8 cellular contexts compared by ENCODE assay signal in the genomic region with DNA sequence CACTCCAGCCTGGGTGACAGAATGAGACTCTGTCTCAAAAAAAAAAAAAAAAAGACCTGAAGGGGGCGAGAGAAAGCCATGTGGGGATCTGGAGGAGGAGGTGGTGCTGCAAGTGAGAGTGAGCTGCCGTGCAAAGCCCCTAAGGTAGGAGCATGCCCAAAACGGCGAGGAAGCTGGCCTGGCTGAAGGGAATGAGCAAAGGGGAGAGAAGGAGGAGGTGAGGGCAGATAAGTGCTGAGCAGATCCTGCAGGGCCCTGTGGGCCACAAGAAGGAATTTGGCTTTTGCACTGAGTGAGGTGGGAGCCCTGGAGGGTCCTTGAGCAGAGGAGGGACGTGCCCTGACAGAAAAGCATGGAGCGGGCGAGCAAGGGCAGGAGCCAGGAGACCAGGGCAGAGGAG. TPM values are rescaled to one million over a fixed set of nuclear protein-coding genes. Genes with fewer than 3 reads are reported as not detected.
DNase-seq lines count a peak whose midpoint lies in the region; ATAC-seq and TF ChIP-seq lines count a peak whose summit lies in the region.

No MANE protein-coding gene starts in this region.

- H3K36me3 ChIP-seq in cardiac muscle cell = no peaks in the 10 kb centered on the region
- H3K36me3 ChIP-seq in PC-9 (ENCODE audit: low read depth) = no peaks in the 10 kb centered on the region
- no peaks in the 10 kb centered on the region for H3K36me3 ChIP-seq in effector memory CD4-positive, alpha-beta T cell (ENCODE audit: control insufficient read depth, insufficient read depth, low read length)
- no peaks in the 10 kb centered on the region for H3K36me3 ChIP-seq in tibial artery

- BruUV-seq in PC-9 (replicated peaks; lab: Mats Ljungman, UMichigan) = TSS peak; percentile 22

- TF ChIP-seq CTCF in cardiac muscle cell (IDR thresholded peaks at IDR 0.05; ENCODE audit: low read depth, low read length) = peak; percentile 17
- TF ChIP-seq CTCF in PC-9 (conservative IDR thresholded peaks at IDR 0.05) = no peak
- peak in 1 of 2 experiments; percentile 42 for TF ChIP-seq CTCF in tibial artery (IDR thresholded peaks at IDR 0.05)

- no peaks in the 10 kb centered on the region for H4K20me1 ChIP-seq in PC-9 (ENCODE audit: insufficient read depth)

- no peaks in the 10 kb centered on the region for H3K9me2 ChIP-seq in PC-9 (ENCODE audit: insufficient read depth)

- H3K27ac ChIP-seq in cardiac muscle cell = no peak overlapping the region
- no peak overlapping the region for H3K27ac ChIP-seq in PC-9
- peak overlapping the region; percentile 35 for H3K27ac ChIP-seq in effector memory CD4-positive, alpha-beta T cell (ENCODE audit: insufficient read depth, low read length, poor library complexity, severe bottlenecking)
- peak overlapping the region; percentile 67 to 81 for H3K27ac ChIP-seq in tibial artery

- intact Hi-C loops in Right ventricle myocardium inferior (cut with DNase I) = loop anchor here (5.0 kb wide), 1 partner anchor 45 kb away; no protein-coding TSS in a partner anchor
- intact Hi-C loops in PC-9 (cut with micrococcal nuclease; ENCODE audit: unreplicated experiment) = no loop called here
- intact Hi-C loops in tibial artery (cut with DNase I; ENCODE audit: low total_unique reads) = loop anchor here (2.0 kb wide), 1 partner anchor 45 kb away; no protein-coding TSS in a partner anchor

- no peaks in the 10 kb centered on the region for H3K79me2 ChIP-seq in PC-9 (ENCODE audit: low read depth)

- no peaks in the 10 kb centered on the region for H3K9me3 ChIP-seq in cardiac muscle cell (ENCODE audit: low read depth)
- no peaks in the 10 kb centered on the region for H3K9me3 ChIP-seq in PC-9 (ENCODE audit: insufficient read depth, low read depth)
- H3K9me3 ChIP-seq in effector memory CD4-positive, alpha-beta T cell (ENCODE audit: control insufficient read depth, low read length) = no peaks in the 10 kb centered on the region
- H3K9me3 ChIP-seq in tibial artery = no peaks in the 10 kb centered on the region

- H3K27me3 ChIP-seq in cardiac muscle cell (no peaks in the 10 kb centered on the region), PC-9 (ENCODE audit: insufficient read depth, low read depth) (no peaks in the 10 kb centered on the region), tibial artery (no peaks in the 10 kb centered on the region)
- no peaks in the 10 kb centered on the region for H3K27me3 ChIP-seq in effector memory CD4-positive, alpha-beta T cell (replicated peaks; ENCODE audit: control insufficient read depth, insufficient read depth, low read length, poor library complexity, severe bottlenecking)

- H3K4me1 ChIP-seq in cardiac muscle cell (ENCODE audit: low read depth) (no peaks in the 10 kb centered on the region), PC-9 (replicated peaks; ENCODE audit: insufficient read depth) (peaks cover 7% of the 10 kb centered on the region; the same call in 1 of the 2 replicates), tibial artery (peaks cover 0 to 38% (median 17%) of the 10 kb centered on the region in 4 donors)
- H3K4me1 ChIP-seq in effector memory CD4-positive, alpha-beta T cell (ENCODE audit: control insufficient read depth, insufficient read depth, low read length, poor library complexity, severe bottlenecking) = peaks cover 20% of the 10 kb centered on the region

- no peak overlapping the region for H3K4me2 ChIP-seq in PC-9

- ATAC-seq in Right ventricle myocardium inferior (no peak), esophagus mucosa (no peak), HG03139 (IDR thresholded peaks at IDR 0.05; ENCODE audit: unreplicated experiment) (no peak)

- CTCF ChIA-PET in PC-9 (lab: Charles Lee) = interaction anchor here (0.6 to 0.7 kb wide), 2 partner anchors 21 to 40 kb away, joined by 8 to 13 read pairs; no protein-coding TSS in a partner anchor

- POLR2A ChIA-PET in PC-9 (lab: Charles Lee; ENCODE audit: unreplicated experiment) = no interaction called here

- H2AFZ ChIP-seq in PC-9 = no peak overlapping the region

- H3K4me3 ChIP-seq in cardiac muscle cell (no peak overlapping the region), PC-9 (no peak overlapping the region), tibial artery (no peak overlapping the region)
- no peak overlapping the region for H3K4me3 ChIP-seq in effector memory CD4-positive, alpha-beta T cell (ENCODE audit: insufficient read depth, low read depth, low read length, poor library complexity, severe bottlenecking)

- H3F3A ChIP-seq in PC-9 (ENCODE audit: insufficient read depth, low read depth) = peaks cover 8% of the 10 kb centered on the region

- DNase-seq in cardiac muscle cell (ENCODE audit: low read depth in 1 of 2, low spot score in 1 of 2) (peak; percentile 29 to 63), Right ventricle myocardium inferior (ENCODE audit: missing footprints) (no peak), PC-9 (no peak), tibial artery (no peak), 8988T (no peak)
- DNase-seq in effector memory CD4-positive, alpha-beta T cell = no peak

RNA-seq across cellular contexts. Expression of gene ADGRE5, which starts 19.4 kb away (rescaled TPM):
- total RNA-seq in cardiac muscle cell (2.2 and 7.1 TPM in 2 replicates), Right ventricle myocardium inferior (32.6 TPM), PC-9 (2021) (61.1 and 68.2 TPM in 2 replicates), esophagus mucosa (4.8 TPM)
- 4.6 and 5.0 TPM in 2 replicates for polyA plus RNA-seq in cardiac muscle cell

RNA-seq across cellular contexts. Expression of gene DDX39A, which starts 57.3 kb away (rescaled TPM):
- 49.9 and 73.3 TPM in 2 replicates for total RNA-seq in cardiac muscle cell
- 77.0 and 87.7 TPM in 2 replicates for polyA plus RNA-seq in cardiac muscle cell
- total RNA-seq in Right ventricle myocardium inferior = 32.2 TPM
- total RNA-seq in PC-9 (2021) = 66.5 and 67.4 TPM in 2 replicates
- total RNA-seq in esophagus mucosa = 59.6 TPM

Comparison
In these comparisons a context has a peak if more than half of its experiments do, and no peak if none do; other contexts are left out.
1. DNase-seq: peak in cardiac muscle cell (2 of 2); none in Right ventricle myocardium inferior (single experiment), PC-9 (0 of 2), effector memory CD4-positive, alpha-beta T cell (0 of 3), tibial artery (0 of 2) and 8988T (single experiment).
2. H3K27ac ChIP-seq: peak in effector memory CD4-positive, alpha-beta T cell (single experiment) and tibial artery (2 of 2); none in cardiac muscle cell (single experiment) and PC-9 (single experiment).